ENCODE assay signal across 1 cellular context in genomic region chr5:14270212-14270702, GRCh38.
TF ChIP-seq lines count a peak whose summit lies in the region.

No MANE protein-coding gene starts in this region.

TF ChIP-seq in GM23338, 12 proteins besides CTCF, POLR2A, EP300 and RAD21 (continued from another document):
- TF ChIP-seq ZNF462 (CRISPR knock-in tag; IDR thresholded peaks at IDR 0.05) (no peak), ZNF331 (CRISPR knock-in tag; IDR thresholded peaks at IDR 0.05; ENCODE audit: low read depth) (no peak), ETS1 (IDR thresholded peaks at IDR 0.05) (no peak), JUNB (IDR thresholded peaks at IDR 0.05; ENCODE audit: unreplicated experiment) (no peak), REST (IDR thresholded peaks at IDR 0.05; ENCODE audit: unreplicated experiment) (no peak)
